In the genomic region with DNA sequence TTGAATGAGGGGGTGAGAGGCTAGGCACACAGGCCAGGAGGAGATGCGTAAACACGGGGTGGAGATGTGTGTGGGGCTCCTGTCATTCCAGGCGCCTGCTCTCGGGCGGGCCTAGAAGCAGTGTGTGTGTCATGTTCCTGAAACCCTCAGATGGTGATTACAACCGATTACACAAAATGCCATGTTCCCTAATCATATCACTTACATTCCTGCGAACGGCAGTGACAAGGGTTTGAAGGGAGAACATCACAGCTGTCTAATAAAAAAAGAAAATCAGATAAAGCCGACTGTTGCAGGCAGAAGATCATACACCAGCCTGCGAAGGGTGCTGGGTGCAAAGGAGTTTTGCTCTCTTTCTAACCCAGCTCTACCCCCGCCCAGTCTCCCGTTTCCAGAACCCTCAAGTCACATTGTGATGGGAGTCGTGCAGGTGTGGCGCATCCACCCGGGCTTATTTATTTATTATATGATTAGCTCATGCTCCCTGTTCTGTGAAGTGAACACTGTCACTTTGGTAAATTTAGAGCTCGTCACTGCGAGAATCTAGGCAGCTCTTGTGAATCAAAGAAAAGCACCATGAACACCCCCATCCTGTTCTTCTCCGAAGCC, we compare ENCODE assay signal across 1 cellular context.
TF ChIP-seq lines count a peak whose summit lies in the region.

No MANE protein-coding gene starts in this region.

TF ChIP-seq in K562, 482 proteins besides CTCF, POLR2A, EP300 and RAD21 (continued from another document):
- TF ChIP-seq, protein P1, sequence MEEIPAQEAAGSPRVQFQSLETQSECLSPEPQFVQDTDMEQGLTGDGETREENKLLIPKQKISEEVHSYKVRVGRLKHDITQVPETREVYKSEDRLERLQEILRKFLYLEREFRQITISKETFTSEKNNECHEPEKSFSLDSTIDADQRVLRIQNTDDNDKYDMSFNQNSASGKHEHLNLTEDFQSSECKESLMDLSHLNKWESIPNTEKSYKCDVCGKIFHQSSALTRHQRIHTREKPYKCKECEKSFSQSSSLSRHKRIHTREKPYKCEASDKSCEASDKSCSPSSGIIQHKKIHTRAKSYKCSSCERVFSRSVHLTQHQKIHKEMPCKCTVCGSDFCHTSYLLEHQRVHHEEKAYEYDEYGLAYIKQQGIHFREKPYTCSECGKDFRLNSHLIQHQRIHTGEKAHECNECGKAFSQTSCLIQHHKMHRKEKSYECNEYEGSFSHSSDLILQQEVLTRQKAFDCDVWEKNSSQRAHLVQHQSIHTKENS (CRISPR knock-in tag; IDR thresholded peaks at IDR 0.05) = no peak
- TF ChIP-seq ZKSCAN1 (IDR thresholded peaks at IDR 0.05; ENCODE audit: low read depth, low read length) (no peak), POLR2B (IDR thresholded peaks at IDR 0.05; ENCODE audit: low read depth, partially characterized antibody) (no peak), NEUROD1 (IDR thresholded peaks at IDR 0.05; ENCODE audit: borderline replicate concordance, low read depth, low read length, partially characterized antibody) (no peak), CAMTA2 (CRISPR knock-in tag; conservative IDR thresholded peaks at IDR 0.05) (no peak), POLR2AphosphoS2 (IDR thresholded peaks at IDR 0.05; ENCODE audit: low read length) (no peak), ESRRB (CRISPR knock-in tag; IDR thresholded peaks at IDR 0.05; ENCODE audit: borderline replicate concordance) (no peak), SMAD2 (IDR thresholded peaks at IDR 0.05; ENCODE audit: low read depth, low read length) (no peak), ZNF263 (CRISPR knock-in tag; IDR thresholded peaks at IDR 0.05; ENCODE audit: borderline replicate concordance) (no peak)
- TF ChIP-seq, protein P2, sequence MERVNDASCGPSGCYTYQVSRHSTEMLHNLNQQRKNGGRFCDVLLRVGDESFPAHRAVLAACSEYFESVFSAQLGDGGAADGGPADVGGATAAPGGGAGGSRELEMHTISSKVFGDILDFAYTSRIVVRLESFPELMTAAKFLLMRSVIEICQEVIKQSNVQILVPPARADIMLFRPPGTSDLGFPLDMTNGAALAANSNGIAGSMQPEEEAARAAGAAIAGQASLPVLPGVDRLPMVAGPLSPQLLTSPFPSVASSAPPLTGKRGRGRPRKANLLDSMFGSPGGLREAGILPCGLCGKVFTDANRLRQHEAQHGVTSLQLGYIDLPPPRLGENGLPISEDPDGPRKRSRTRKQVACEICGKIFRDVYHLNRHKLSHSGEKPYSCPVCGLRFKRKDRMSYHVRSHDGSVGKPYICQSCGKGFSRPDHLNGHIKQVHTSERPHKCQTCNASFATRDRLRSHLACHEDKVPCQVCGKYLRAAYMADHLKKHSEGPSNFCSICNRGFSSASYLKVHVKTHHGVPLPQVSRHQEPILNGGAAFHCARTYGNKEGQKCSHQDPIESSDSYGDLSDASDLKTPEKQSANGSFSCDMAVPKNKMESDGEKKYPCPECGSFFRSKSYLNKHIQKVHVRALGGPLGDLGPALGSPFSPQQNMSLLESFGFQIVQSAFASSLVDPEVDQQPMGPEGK (CRISPR knock-in tag; IDR thresholded peaks at IDR 0.05; ENCODE audit: borderline replicate concordance) = no peak
